19 cellular contexts compared by ENCODE assay signal in the genomic region with DNA sequence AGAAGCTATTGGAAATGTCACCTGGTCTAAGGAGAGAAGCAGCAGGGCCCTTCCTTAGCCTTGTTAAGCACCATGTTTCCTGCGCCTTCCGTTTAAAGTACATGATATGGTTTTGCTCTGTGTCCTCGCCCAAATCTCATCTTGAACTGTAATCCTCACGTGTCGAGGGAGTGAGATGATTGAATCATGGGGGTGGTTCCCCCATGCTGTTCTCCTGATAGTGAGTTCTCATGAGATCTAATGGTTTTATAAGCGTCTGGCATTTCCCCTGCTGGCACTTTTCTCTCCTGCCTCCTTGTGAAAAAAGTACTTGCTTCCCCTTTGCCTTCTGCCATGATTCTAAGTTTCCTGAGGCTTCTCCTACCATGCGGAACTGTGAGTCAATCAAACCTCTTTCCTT. TPM values are rescaled to one million over a fixed set of nuclear protein-coding genes. Genes with fewer than 3 reads are reported as not detected.
DNase-seq lines count a peak whose midpoint lies in the region; TF ChIP-seq lines count a peak whose summit lies in the region.
"Had no signal": no experiment of that assay in that cellular context is flagged by ENCODE, and none has a peak within 500 bp of the region (broad histone marks: within the 10 kb centered on the region; RNA-seq: fewer than 3 reads in every experiment).

No MANE protein-coding gene starts in this region.

- H3K4me3 ChIP-seq in ascending aorta (peak overlapping the region in 1 of 2 donors; percentile 32), mesendoderm (ENCODE audit: low read length) (no peak overlapping the region), tibial artery (no peak overlapping the region), right atrium auricular region (no peak overlapping the region), neuronal stem cell (ENCODE audit: low read length in 2 of 2) (no peak overlapping the region)
- H3K4me3 ChIP-seq: A549, HAP-1 had no signal

- no peak overlapping the region for H4K91ac ChIP-seq in neuronal stem cell (ENCODE audit: low read depth, low read length, poor library complexity)

- peak overlapping the region; percentile 82 to 83 for H3K27ac ChIP-seq in ascending aorta
- H3K27ac ChIP-seq in mesendoderm (ENCODE audit: low read depth, low read length) = no peak overlapping the region
- peak overlapping the region; percentile 45 to 58 for H3K27ac ChIP-seq in tibial artery
- H3K27ac ChIP-seq in right atrium auricular region = no peak overlapping the region
- H3K27ac ChIP-seq in neuronal stem cell (replicated peaks; ENCODE audit: low read length) = no peak overlapping the region
- H3K27ac ChIP-seq: A549, HL-60 had no signal

- intact Hi-C loops in ascending aorta (cut with DNase I) (no loop called here), tibial artery (cut with DNase I; ENCODE audit: low total_unique reads) (no loop called here)

- H3K4ac ChIP-seq in mesendoderm (ENCODE audit: low read depth, low read length) (no peak overlapping the region), neuronal stem cell (ENCODE audit: low read length) (no peak overlapping the region)

- no peak overlapping the region for H2BK5ac ChIP-seq in mesendoderm (ENCODE audit: low read length)
- no peak overlapping the region for H2BK5ac ChIP-seq in neuronal stem cell (ENCODE audit: low read length)

- TF ChIP-seq CTCF in ascending aorta (IDR thresholded peaks at IDR 0.05) (no peak), tibial artery (IDR thresholded peaks at IDR 0.05) (no peak), right atrium auricular region (IDR thresholded peaks at IDR 0.05) (no peak)

- peak; percentile 70 for DNase-seq in KBM-7
- DNase-seq in ascending aorta (ENCODE audit: low spot score in 2 of 2) = no peak
- peak; percentile 88 for DNase-seq in mesendoderm
- DNase-seq in tibial artery = no peak
- no peak for DNase-seq in right atrium auricular region (ENCODE audit: low spot score)
- no peak for DNase-seq in NCI-H510A treated with DMSO at 0.1 percent for 48 hours (lab: John Stamatoyannopoulos, UW)
- DNase-seq in neuronal stem cell (ENCODE audit: low spot score) = no peak
- DNase-seq in NCI-H2196 treated with DMSO at 0.1 percent for 48 hours (lab: John Stamatoyannopoulos, UW; ENCODE audit: unreplicated experiment) = no peak
- DNase-seq: CD8-positive, alpha-beta T cell; COR-L47; DMS153; DMS79 treated with DMSO at 0.1 percent for 48 hours; EL; GOT3; HFFc6 had no signal

- H3K79me1 ChIP-seq in mesendoderm (ENCODE audit: low read length) = no peaks in the 10 kb centered on the region
- no peaks in the 10 kb centered on the region for H3K79me1 ChIP-seq in neuronal stem cell (ENCODE audit: low read depth, low read length)

- H3K18ac ChIP-seq in mesendoderm (ENCODE audit: low read length) = no peak overlapping the region
- H3K18ac ChIP-seq in neuronal stem cell (ENCODE audit: low read length) = no peak overlapping the region

- no peak overlapping the region for H3K9ac ChIP-seq in mesendoderm (ENCODE audit: low read length)
- H3K9ac ChIP-seq in neuronal stem cell (ENCODE audit: low read depth, low read length, poor library complexity) = no peak overlapping the region

- no peak overlapping the region for H3K23ac ChIP-seq in mesendoderm (ENCODE audit: low read length)
- H3K23ac ChIP-seq in neuronal stem cell (ENCODE audit: low read depth, low read length, poor library complexity) = no peak overlapping the region

- no peak overlapping the region for H2BK12ac ChIP-seq in neuronal stem cell (ENCODE audit: low read length)

- in situ Hi-C loops in KBM-7 (cut with MboI; ENCODE audit: low pct_unique_long_range_greater_than_20kb, low sequenced_read_pairs) = no loop called here

- no peak overlapping the region for H3K14ac ChIP-seq in neuronal stem cell (ENCODE audit: low read length)

- H3K56ac ChIP-seq in mesendoderm (ENCODE audit: low read length) = no peak overlapping the region

- no CpG with 5 or more reads among the region's 7 CpGs for WGBS in mesendoderm (ENCODE audit: extremely low coverage, insufficient coverage, low lambda C conversion rate)
- WGBS in neuronal stem cell (ENCODE audit: extremely low coverage in 2 of 2, insufficient read length in 2 of 2, insufficient replicate concordance in 1 of 2), 2 donors = no CpG with 5 or more reads among the region's 7 CpGs

- H2BK120ac ChIP-seq in mesendoderm (ENCODE audit: low read depth, low read length) = no peak overlapping the region
- no peak overlapping the region for H2BK120ac ChIP-seq in neuronal stem cell (ENCODE audit: low read depth, low read length)

- H3K79me2 ChIP-seq in mesendoderm (ENCODE audit: control insufficient read depth, insufficient read depth, low read length) = no peaks in the 10 kb centered on the region

- no peaks in the 10 kb centered on the region for H3K9me3 ChIP-seq in ascending aorta
- H3K9me3 ChIP-seq in tibial artery = no peaks in the 10 kb centered on the region
- no peaks in the 10 kb centered on the region for H3K9me3 ChIP-seq in right atrium auricular region
- no peaks in the 10 kb centered on the region for H3K9me3 ChIP-seq in neuronal stem cell (replicated peaks in 1 of 2; ENCODE audit: control insufficient read depth in 2 of 2, insufficient read depth in 1 of 2, low read depth in 1 of 2, low read length in 2 of 2)
- H3K9me3 ChIP-seq: A549, HAP-1 had no signal

- H3K4me2 ChIP-seq in mesendoderm (ENCODE audit: low read length) = no peak overlapping the region
- no peak overlapping the region for H3K4me2 ChIP-seq in neuronal stem cell (ENCODE audit: insufficient read depth, low read length, poor library complexity, severe bottlenecking)
- H3K4me2 ChIP-seq: A549 had no signal

- H2AFZ ChIP-seq in neuronal stem cell (ENCODE audit: low read length) = no peak overlapping the region

- no peak overlapping the region for H2AK5ac ChIP-seq in mesendoderm (ENCODE audit: low read length)
- no peak overlapping the region for H2AK5ac ChIP-seq in neuronal stem cell (ENCODE audit: low read depth, low read length)

- H4K8ac ChIP-seq in mesendoderm (ENCODE audit: low read depth, low read length) (no peak overlapping the region), neuronal stem cell (ENCODE audit: low read depth, low read length) (no peak overlapping the region)

- H2BK15ac ChIP-seq in mesendoderm (replicated peaks; ENCODE audit: low read depth) (no peak overlapping the region), neuronal stem cell (ENCODE audit: low read length) (no peak overlapping the region)

- no peaks in the 10 kb centered on the region for H3K36me3 ChIP-seq in ascending aorta
- no peaks in the 10 kb centered on the region for H3K36me3 ChIP-seq in mesendoderm (ENCODE audit: control insufficient read depth, insufficient read depth, low read length)
- H3K36me3 ChIP-seq in tibial artery = no peaks in the 10 kb centered on the region
- no peaks in the 10 kb centered on the region for H3K36me3 ChIP-seq in right atrium auricular region
- no peaks in the 10 kb centered on the region for H3K36me3 ChIP-seq in neuronal stem cell (replicated peaks in 1 of 2; ENCODE audit: control insufficient read depth in 2 of 2, insufficient read depth in 2 of 2, low read length in 2 of 2)
- H3K36me3 ChIP-seq: HAP-1 had no signal

- H3K4me1 ChIP-seq in ascending aorta = peaks cover 4 to 48% of the 10 kb centered on the region in 2 donors
- no peaks in the 10 kb centered on the region for H3K4me1 ChIP-seq in mesendoderm (ENCODE audit: control insufficient read depth, low read depth, low read length)
- H3K4me1 ChIP-seq in tibial artery = peaks cover 0 to 76% (median 6%) of the 10 kb centered on the region in 4 donors
- no peaks in the 10 kb centered on the region for H3K4me1 ChIP-seq in right atrium auricular region
- H3K4me1 ChIP-seq in neuronal stem cell (ENCODE audit: control insufficient read depth in 2 of 2, insufficient read depth in 1 of 2, low read depth in 1 of 2, low read length in 2 of 2) = no peaks in the 10 kb centered on the region
- H3K4me1 ChIP-seq: HAP-1 had no signal

- H3K27me3 ChIP-seq in ascending aorta (no peaks in the 10 kb centered on the region), mesendoderm (ENCODE audit: insufficient read depth, low read length, poor library complexity) (no peaks in the 10 kb centered on the region), tibial artery (no peaks in the 10 kb centered on the region), right atrium auricular region (no peaks in the 10 kb centered on the region), neuronal stem cell (ENCODE audit: control insufficient read depth in 3 of 3, insufficient read depth in 3 of 3, low read depth in 1 of 3, low read length in 3 of 3) (no peaks in the 10 kb centered on the region)

- H4K5ac ChIP-seq in mesendoderm (ENCODE audit: low read length) = no peak overlapping the region

RNA-seq across cellular contexts. Expression of a gene that starts 49.7 kb away (rescaled TPM):
- total RNA-seq in ascending aorta (8.4 TPM), right atrium auricular region (1 to 10 TPM; 1.0 to 3.6 TPM)
- 0.25 TPM for polyA plus RNA-seq in mesendoderm (2013, experiment 1 of 2)
- polyA plus RNA-seq in mesendoderm (2013, experiment 2 of 2) = 0.14 TPM
- 0.01 TPM for polyA plus RNA-seq in neuronal stem cell (2013, experiment 1 of 2)
- polyA plus RNA-seq in neuronal stem cell (2013, experiment 2 of 2) = 0.01 TPM
- total RNA-seq: CD8-positive, alpha-beta T cell had no signal
- polyA plus RNA-seq: CD14-positive monocyte had no signal

Comparison
In these comparisons a context has a peak if more than half of its experiments do, and no peak if none do; other contexts are left out.
1. DNase-seq: peak in KBM-7 (single experiment) and mesendoderm (single experiment); none in ascending aorta (0 of 2), tibial artery (0 of 2), right atrium auricular region (single experiment), NCI-H510A treated with DMSO at 0.1 percent for 48 hours (single experiment), neuronal stem cell (single experiment) and NCI-H2196 treated with DMSO at 0.1 percent for 48 hours (single experiment).
2. H3K27ac ChIP-seq: peak in ascending aorta (2 of 2) and tibial artery (2 of 2); none in mesendoderm (single experiment), right atrium auricular region (0 of 2) and neuronal stem cell (single experiment).